25 cellular contexts compared by ENCODE assay signal in genomic region chr11:65205602-65205967, GRCh38. TPM values are rescaled to one million over a fixed set of nuclear protein-coding genes. Genes with fewer than 3 reads are reported as not detected.
"Had no signal": no experiment of that assay in that cellular context is flagged by ENCODE, and none has a peak within 500 bp of the region (broad histone marks: within the 10 kb centered on the region; RNA-seq: fewer than 3 reads in every experiment).

No MANE protein-coding gene starts in this region.

- H3K27ac ChIP-seq: ascending aorta, breast epithelium, esophagus muscularis mucosa, gastroesophageal sphincter, heart left ventricle, left ventricle myocardium inferior, prostate gland, right atrium auricular region, thoracic aorta had no signal

- H3K27me3 ChIP-seq: ascending aorta, breast epithelium, esophagus muscularis mucosa, gastroesophageal sphincter, heart left ventricle, right atrium auricular region had no signal

- H3K9me3 Mint-ChIP-seq: activated naive CD4-positive, alpha-beta T cell treated with anti-CD3 and anti-CD28 coated beads, Interleukin-2, amount 50 U/mL, for 24 hours; activated T-cell treated with anti-CD3 and anti-CD28 coated beads, Interleukin-2, amount 50 U/mL, for 72 hours; nephron had no signal

- H3K4me1 ChIP-seq: ascending aorta, breast epithelium, gastroesophageal sphincter, heart left ventricle, prostate gland, right atrium auricular region had no signal

- H3K27ac Mint-ChIP-seq: activated naive CD4-positive, alpha-beta T cell treated with anti-CD3 and anti-CD28 coated beads, Interleukin-2, amount 50 U/mL, for 24 hours; activated T-cell treated with anti-CD3 and anti-CD28 coated beads, Interleukin-2, amount 50 U/mL, for 72 hours; nephron had no signal

- ATAC-seq: gastroesophageal sphincter had no signal

- H3K9me3 ChIP-seq: ascending aorta, breast epithelium, esophagus muscularis mucosa, gastroesophageal sphincter, heart left ventricle, left ventricle myocardium inferior, prostate gland, right atrium auricular region, thoracic aorta had no signal

- DNase-seq: activated CD4-positive, alpha-beta T cell treated with anti-CD3 and anti-CD28 coated beads, Interleukin-2, amount 50 U/mL, for 4 hours; activated gamma-delta T cell; activated T-cell treated with anti-CD3 and anti-CD28 coated beads, Interleukin-2, amount 50 U/mL, for 72 hours; cerebellar nuclear complex; cortex of kidney; kidney glomerular epithelial cell; left ventricle myocardium inferior; mammary epithelial cell; small intestine; stimulated activated CD4-positive, alpha-beta T cell treated with anti-CD3 and anti-CD28 coated beads, Interleukin-15, amount 100 ng/mL, for 24 hours; stimulated activated CD4-positive, alpha-beta T cell treated with anti-CD3 and anti-CD28 coated beads, Interleukin-2, amount 100 ng/mL, for 48 hours; WERI-Rb-1 had no signal

- H3K27me3 Mint-ChIP-seq: activated naive CD4-positive, alpha-beta T cell treated with anti-CD3 and anti-CD28 coated beads, Interleukin-2, amount 50 U/mL, for 24 hours had no signal

- H3K4me3 ChIP-seq: ascending aorta, breast epithelium, esophagus muscularis mucosa, gastroesophageal sphincter, heart left ventricle, left ventricle myocardium inferior, prostate gland, right atrium auricular region, thoracic aorta had no signal

- H3K4me3 Mint-ChIP-seq: activated naive CD4-positive, alpha-beta T cell treated with anti-CD3 and anti-CD28 coated beads, Interleukin-2, amount 50 U/mL, for 24 hours; activated T-cell treated with anti-CD3 and anti-CD28 coated beads, Interleukin-2, amount 50 U/mL, for 72 hours; nephron had no signal

- H3K4me1 Mint-ChIP-seq: nephron had no signal

RNA-seq across cellular contexts. Expression of gene SPDYC, which starts 35.6 kb away (rescaled TPM):
- total RNA-seq: activated T-cell treated with anti-CD3 and anti-CD28 coated beads, Interleukin-2, amount 50 U/mL, for 72 hours; ascending aorta; breast epithelium; esophagus muscularis mucosa; gastroesophageal sphincter; heart left ventricle; left ventricle myocardium inferior; mammary epithelial cell; omental fat pad; prostate gland; right atrium auricular region; T-helper 2 cell treated with Interferon-gamma antibody and Interleukin-4, amounts not matched to agents 100 ng/mL and 5 ng/mL, for 36 hours; thoracic aorta; urinary bladder had no signal
